Comparison of ENCODE assay signal across 1 cellular context in the genomic region with DNA sequence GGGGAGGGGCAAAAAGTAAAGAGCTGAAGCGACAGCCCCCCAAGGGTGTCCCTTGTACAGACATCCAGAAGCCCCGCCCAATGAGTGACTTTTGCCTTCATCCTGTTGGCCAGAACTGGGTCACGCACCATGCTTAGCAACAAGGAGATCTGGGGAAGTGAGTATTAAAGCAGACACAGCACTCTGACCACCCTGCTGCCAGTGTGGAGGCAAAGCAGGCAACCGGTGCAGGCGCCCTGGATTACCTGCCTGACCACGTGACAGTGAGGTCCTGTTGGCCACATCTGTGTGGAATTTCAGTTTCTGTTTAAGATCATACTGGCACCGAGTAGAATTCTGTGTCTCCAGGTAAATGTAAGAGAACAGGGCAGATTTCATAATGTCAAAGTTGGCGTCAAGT.
TF ChIP-seq lines count a peak whose summit lies in the region.

No MANE protein-coding gene starts in this region.

TF ChIP-seq in A549, 52 proteins besides CTCF, POLR2A, EP300 and RAD21 (continued from another document):
- TF ChIP-seq, protein P1, sequence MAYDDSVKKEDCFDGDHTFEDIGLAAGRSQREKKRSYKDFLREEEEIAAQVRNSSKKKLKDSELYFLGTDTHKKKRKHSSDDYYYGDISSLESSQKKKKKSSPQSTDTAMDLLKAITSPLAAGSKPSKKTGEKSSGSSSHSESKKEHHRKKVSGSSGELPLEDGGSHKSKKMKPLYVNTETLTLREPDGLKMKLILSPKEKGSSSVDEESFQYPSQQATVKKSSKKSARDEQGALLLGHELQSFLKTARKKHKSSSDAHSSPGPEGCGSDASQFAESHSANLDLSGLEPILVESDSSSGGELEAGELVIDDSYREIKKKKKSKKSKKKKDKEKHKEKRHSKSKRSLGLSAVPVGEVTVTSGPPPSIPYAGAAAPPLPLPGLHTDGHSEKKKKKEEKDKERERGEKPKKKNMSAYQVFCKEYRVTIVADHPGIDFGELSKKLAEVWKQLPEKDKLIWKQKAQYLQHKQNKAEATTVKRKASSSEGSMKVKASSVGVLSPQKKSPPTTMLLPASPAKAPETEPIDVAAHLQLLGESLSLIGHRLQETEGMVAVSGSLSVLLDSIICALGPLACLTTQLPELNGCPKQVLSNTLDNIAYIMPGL (CRISPR knock-in tag; IDR thresholded peaks at IDR 0.05; ENCODE audit: borderline replicate concordance): no peak
